Comparison of ENCODE assay signal across 13 cellular contexts in the genomic region with DNA sequence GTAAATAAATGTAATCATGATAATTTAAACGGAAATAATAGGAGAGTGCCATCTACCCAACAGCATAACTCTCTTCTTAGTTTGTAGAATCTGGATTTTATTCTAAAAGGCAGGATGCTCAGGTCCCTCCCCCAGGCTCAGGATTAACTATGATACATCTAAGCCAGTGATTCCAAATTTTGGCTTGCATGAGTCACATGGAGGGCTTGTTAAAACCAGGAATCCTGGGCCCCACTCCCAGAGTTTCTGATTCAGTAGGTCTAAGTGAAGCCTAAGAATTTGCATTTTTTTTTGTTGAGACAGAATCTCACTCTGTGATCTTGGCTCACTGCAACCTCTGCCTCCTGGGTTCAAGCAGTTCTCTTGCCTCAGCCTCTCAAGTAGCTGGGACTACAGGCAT.
DNase-seq lines count a peak whose midpoint lies in the region; ATAC-seq and TF ChIP-seq lines count a peak whose summit lies in the region.
"Had no signal": no experiment of that assay in that cellular context is flagged by ENCODE, and none has a peak within 500 bp of the region (broad histone marks: within the 10 kb centered on the region; RNA-seq: fewer than 3 reads in every experiment).

No MANE protein-coding gene starts in this region.

- H3K4me2 ChIP-seq in OCI-LY7 (ENCODE audit: low read length) (no peak overlapping the region), mesendoderm (ENCODE audit: low read length) (no peak overlapping the region)

- no peaks in the 10 kb centered on the region for H3K79me1 ChIP-seq in mesendoderm (ENCODE audit: low read length)

- H3K56ac ChIP-seq in mesendoderm (ENCODE audit: low read length) = no peak overlapping the region

- no peak overlapping the region for H4K8ac ChIP-seq in mesendoderm (ENCODE audit: low read depth, low read length)

- no peak overlapping the region for H2BK5ac ChIP-seq in mesendoderm (ENCODE audit: low read length)

- H3K4me3 ChIP-seq in fibroblast of mammary gland (ENCODE audit: control insufficient read depth, low read depth, low read length) (no peak overlapping the region), sigmoid colon (no peak overlapping the region), OCI-LY7 (ENCODE audit: low read depth, low read length, poor library complexity, severe bottlenecking) (no peak overlapping the region), mesendoderm (ENCODE audit: low read length) (no peak overlapping the region)
- H3K4me3 ChIP-seq: GM12878 had no signal

- no peak for TF ChIP-seq CTCF in RWPE1 (conservative IDR thresholded peaks at IDR 0.05; ENCODE audit: low read depth)
- no peak for TF ChIP-seq CTCF in fibroblast of mammary gland (conservative IDR thresholded peaks at IDR 0.05; ENCODE audit: control insufficient read depth, insufficient read depth, low read depth, low read length)
- no peak for TF ChIP-seq CTCF in sigmoid colon (IDR thresholded peaks at IDR 0.05)
- TF ChIP-seq CTCF in OCI-LY7 (conservative IDR thresholded peaks at IDR 0.05; ENCODE audit: low read length) = no peak

- no peaks in the 10 kb centered on the region for H4K20me1 ChIP-seq in OCI-LY7 (ENCODE audit: insufficient read depth, low read length)

- DNase-seq in EL (peak; percentile 94), RWPE1 (ENCODE audit: low spot score) (peak; percentile 77), fibroblast of mammary gland (ENCODE audit: low read depth) (peak; percentile 98), sigmoid colon (peak; percentile 73), OCI-LY7 (ENCODE audit: low spot score) (no peak), mesendoderm (no peak)
- DNase-seq in activated CD8-positive, alpha-beta memory T cell treated with anti-CD3 and anti-CD28 coated beads, Interleukin-2, amount 50 U/mL, for 4 hours = no peak
- DNase-seq: activated naive CD8-positive, alpha-beta T cell treated with anti-CD3 and anti-CD28 coated beads, Interleukin-2, amount 50 U/mL, for 24 hours; nephron progenitor cell; stimulated activated CD4-positive, alpha-beta T cell treated with anti-CD3 and anti-CD28 coated beads, Interleukin-2, amount 100 ng/mL, for 48 hours; T-helper 2 cell had no signal

- no peak for TF ChIP-seq POLR2A in sigmoid colon (IDR thresholded peaks at IDR 0.05)

- H3K9ac ChIP-seq in mesendoderm (ENCODE audit: low read length) = no peak overlapping the region

- BruUV-seq in OCI-LY7 (replicated peaks; lab: Mats Ljungman, UMichigan) = no TSS peak

- H3K4me1 ChIP-seq in sigmoid colon (peaks cover 0 to 46% (median 38%) of the 10 kb centered on the region in 4 donors), OCI-LY7 (ENCODE audit: insufficient read depth, low read length, poor library complexity, severe bottlenecking) (no peaks in the 10 kb centered on the region), mesendoderm (ENCODE audit: control insufficient read depth, low read depth, low read length) (no peaks in the 10 kb centered on the region)

- intact Hi-C loops in sigmoid colon (cut with DNase I) (loop anchor here (5.0 kb wide), 1 partner anchor 80 kb away; a partner anchor contains a TSS), OCI-LY7 (cut with micrococcal nuclease; ENCODE audit: unreplicated experiment) (no loop called here)

- H3K27ac ChIP-seq in RWPE1 (peak overlapping the region; percentile 99), sigmoid colon (peak overlapping the region in 3 of 4 donors; percentile 68 to 83 (median 70)), OCI-LY7 (ENCODE audit: low read depth, low read length, poor library complexity, severe bottlenecking) (no peak overlapping the region), mesendoderm (ENCODE audit: low read depth, low read length) (no peak overlapping the region)

- H3K4ac ChIP-seq in mesendoderm (ENCODE audit: low read depth, low read length) = no peak overlapping the region

- no peaks in the 10 kb centered on the region for H3K36me3 ChIP-seq in sigmoid colon
- H3K36me3 ChIP-seq in OCI-LY7 (ENCODE audit: insufficient read depth, low read length) = no peaks in the 10 kb centered on the region
- H3K36me3 ChIP-seq in mesendoderm (ENCODE audit: control insufficient read depth, insufficient read depth, low read length) = no peaks in the 10 kb centered on the region

- no peaks in the 10 kb centered on the region for H3K9me3 ChIP-seq in sigmoid colon
- no peaks in the 10 kb centered on the region for H3K9me3 ChIP-seq in OCI-LY7 (ENCODE audit: low read length)

- ATAC-seq in HG03342 (IDR thresholded peaks at IDR 0.05; ENCODE audit: unreplicated experiment) = no peak
- ATAC-seq: activated naive CD8-positive, alpha-beta T cell treated with anti-CD3 and anti-CD28 coated beads, Interleukin-2, amount 50 U/mL, for 24 hours had no signal

- no peak for TF ChIP-seq EP300 in sigmoid colon (IDR thresholded peaks at IDR 0.05)

- no peaks in the 10 kb centered on the region for H3K9me2 ChIP-seq in OCI-LY7 (ENCODE audit: insufficient read depth, low read length)

- H4K5ac ChIP-seq in mesendoderm (ENCODE audit: low read length) = no peak overlapping the region

- CTCF ChIA-PET in RWPE1 (lab: Yijun Ruan, JAX) (interaction anchor here (0.7 to 1.6 kb wide), 2 partner anchors 9 to 16 kb away, joined by 3 to 4 read pairs; no protein-coding TSS in a partner anchor), OCI-LY7 (lab: Charles Lee; ENCODE audit: unreplicated experiment) (no interaction called here)

- no peak overlapping the region for H2BK15ac ChIP-seq in mesendoderm (replicated peaks; ENCODE audit: low read depth)

- no peak overlapping the region for H3K18ac ChIP-seq in mesendoderm (ENCODE audit: low read length)

- no peak overlapping the region for H2AFZ ChIP-seq in OCI-LY7 (ENCODE audit: low read length)

- H2BK120ac ChIP-seq in mesendoderm (ENCODE audit: low read depth, low read length) = no peak overlapping the region

- 67 to 77% methylated on average over 1 of the region's 1 CpG for WGBS in sigmoid colon, 2 donors
- no CpG with 5 or more reads among the region's 1 CpG for WGBS in mesendoderm (ENCODE audit: extremely low coverage, insufficient coverage, low lambda C conversion rate)

- H2AK5ac ChIP-seq in mesendoderm (ENCODE audit: low read length) = no peak overlapping the region

- H3K79me2 ChIP-seq in OCI-LY7 (ENCODE audit: insufficient read depth, low read depth, low read length) (no peaks in the 10 kb centered on the region), mesendoderm (ENCODE audit: control insufficient read depth, insufficient read depth, low read length) (no peaks in the 10 kb centered on the region)

- H3K23ac ChIP-seq in mesendoderm (ENCODE audit: low read length) = no peak overlapping the region

- no peaks in the 10 kb centered on the region for H3K27me3 ChIP-seq in sigmoid colon
- H3K27me3 ChIP-seq in mesendoderm (ENCODE audit: insufficient read depth, low read length, poor library complexity) = no peaks in the 10 kb centered on the region

- POLR2A ChIA-PET in RWPE1 (lab: Yijun Ruan, JAX; ENCODE audit: low non-redundant PET) (no interaction called here), OCI-LY7 (lab: Charles Lee) (no interaction called here)

Comparison
In these comparisons a context has a peak if more than half of its experiments do, and no peak if none do; other contexts are left out.
1. DNase-seq: peak in EL (single experiment), RWPE1 (single experiment), fibroblast of mammary gland (single experiment) and sigmoid colon (single experiment); none in OCI-LY7 (single experiment), activated CD8-positive, alpha-beta memory T cell treated with anti-CD3 and anti-CD28 coated beads, Interleukin-2, amount 50 U/mL, for 4 hours (single experiment) and mesendoderm (single experiment).
2. H3K27ac ChIP-seq: peak in RWPE1 (single experiment) and sigmoid colon (3 of 4); none in OCI-LY7 (single experiment) and mesendoderm (single experiment).